ENCODE assay signal across 13 cellular contexts in genomic region chr7:28181921-28182517, GRCh38. TPM values are rescaled to one million over a fixed set of nuclear protein-coding genes. Genes with fewer than 3 reads are reported as not detected.
DNase-seq lines count a peak whose midpoint lies in the region; ATAC-seq and TF ChIP-seq lines count a peak whose summit lies in the region.
"Had no signal": no experiment of that assay in that cellular context is flagged by ENCODE, and none has a peak within 500 bp of the region (broad histone marks: within the 10 kb centered on the region; RNA-seq: fewer than 3 reads in every experiment).

No MANE protein-coding gene starts in this region.

- no peaks in the 10 kb centered on the region for H3K36me3 Mint-ChIP-seq in activated CD4-positive, alpha-beta T cell treated with anti-CD3 and anti-CD28 coated beads, Interleukin-2, amount 10 ng/mL, durations not matched to agents 24 days and 14 days (ENCODE audit: low read depth)
- H3K36me3 Mint-ChIP-seq in activated CD4-positive, alpha-beta T cell treated with anti-CD3 and anti-CD28 coated beads for 36 hours (ENCODE audit: low read depth) = no peaks in the 10 kb centered on the region
- H3K36me3 Mint-ChIP-seq in T-helper 17 cell (ENCODE audit: low read depth) = no peaks in the 10 kb centered on the region
- no peaks in the 10 kb centered on the region for H3K36me3 Mint-ChIP-seq in osteocyte (ENCODE audit: unreplicated experiment)

- no peaks in the 10 kb centered on the region for H3K9me3 ChIP-seq in T-helper 17 cell (ENCODE audit: control insufficient read depth, low read length, poor library complexity, severe bottlenecking)
- H3K9me3 ChIP-seq in mesenchymal stem cell (ENCODE audit: control insufficient read depth, low read length) = no peaks in the 10 kb centered on the region
- H3K9me3 ChIP-seq: upper lobe of left lung had no signal

- no peaks in the 10 kb centered on the region for H3K27me3 ChIP-seq in mesenchymal stem cell (ENCODE audit: control insufficient read depth in 1 of 2, insufficient read depth in 1 of 2, low read length in 2 of 2)
- H3K27me3 ChIP-seq: upper lobe of left lung had no signal

- H3K4me1 ChIP-seq in mesenchymal stem cell (ENCODE audit: control insufficient read depth, insufficient read depth, low read depth, low read length) = peaks cover 6% of the 10 kb centered on the region

- no peaks in the 10 kb centered on the region for H3K9me3 Mint-ChIP-seq in activated CD4-positive, alpha-beta T cell treated with anti-CD3 and anti-CD28 coated beads, Interleukin-2, amount 10 ng/mL, durations not matched to agents 24 days and 14 days
- no peaks in the 10 kb centered on the region for H3K9me3 Mint-ChIP-seq in activated CD4-positive, alpha-beta T cell treated with anti-CD3 and anti-CD28 coated beads for 36 hours (ENCODE audit: low read depth)
- no peaks in the 10 kb centered on the region for H3K9me3 Mint-ChIP-seq in osteocyte (ENCODE audit: unreplicated experiment)

- no peak overlapping the region for H4K91ac ChIP-seq in mesenchymal stem cell (ENCODE audit: low read length)

- WGBS in mesenchymal stem cell = 100% methylated on average over 2 of the region's 3 CpGs

- no peak overlapping the region for H3K27ac ChIP-seq in mesenchymal stem cell (ENCODE audit: low read length, poor library complexity, severe bottlenecking)
- H3K27ac ChIP-seq: upper lobe of left lung had no signal

- no peak overlapping the region for H3K4me3 ChIP-seq in mesenchymal stem cell (ENCODE audit: insufficient read depth in 1 of 2, low read depth in 1 of 2, low read length in 2 of 2)
- H3K4me3 ChIP-seq: GM12878, upper lobe of left lung had no signal

- no peak overlapping the region for H2BK15ac ChIP-seq in mesenchymal stem cell (ENCODE audit: low read depth, poor library complexity, severe bottlenecking)

- H2BK12ac ChIP-seq in mesenchymal stem cell (ENCODE audit: low read length in 2 of 2) = no peak overlapping the region

- H3K36me3 ChIP-seq in mesenchymal stem cell (ENCODE audit: control insufficient read depth in 1 of 2, insufficient read depth in 2 of 2, low read depth in 1 of 2, low read length in 2 of 2) = no peaks in the 10 kb centered on the region
- H3K36me3 ChIP-seq: upper lobe of left lung had no signal

- H2AK5ac ChIP-seq in mesenchymal stem cell (ENCODE audit: low read length, severe bottlenecking) = peak overlapping the region; percentile 31

- TF ChIP-seq CTCF in osteocyte (IDR thresholded peaks at IDR 0.05) = no peak

- ATAC-seq in activated CD4-positive, alpha-beta T cell treated with anti-CD3 and anti-CD28 coated beads for 36 hours = no peak
- no peak for ATAC-seq in T-helper 17 cell
- ATAC-seq in GM21576 (IDR thresholded peaks at IDR 0.05; ENCODE audit: unreplicated experiment) = no peak
- ATAC-seq: GM12878 had no signal

- no peak overlapping the region for H2AFZ ChIP-seq in mesenchymal stem cell (ENCODE audit: low read depth, low read length)

- H3K14ac ChIP-seq in mesenchymal stem cell (ENCODE audit: low read length in 2 of 2) = no peak overlapping the region

- no peak overlapping the region for H2BK120ac ChIP-seq in mesenchymal stem cell (ENCODE audit: low read depth, low read length)

- H4K8ac ChIP-seq in mesenchymal stem cell (ENCODE audit: low read length) = no peak overlapping the region

- H3K4ac ChIP-seq in mesenchymal stem cell (ENCODE audit: low read depth in 1 of 2, low read length in 2 of 2) = no peak overlapping the region

- H3K27ac Mint-ChIP-seq in activated CD4-positive, alpha-beta T cell treated with anti-CD3 and anti-CD28 coated beads, Interleukin-2, amount 10 ng/mL, durations not matched to agents 24 days and 14 days = no peak overlapping the region
- H3K27ac Mint-ChIP-seq in activated CD4-positive, alpha-beta T cell treated with anti-CD3 and anti-CD28 coated beads for 36 hours = no peak overlapping the region
- H3K27ac Mint-ChIP-seq in T-helper 17 cell (no peak overlapping the region), osteocyte (ENCODE audit: unreplicated experiment) (no peak overlapping the region)

- peaks cover 12% of the 10 kb centered on the region for H3K4me1 Mint-ChIP-seq in activated CD4-positive, alpha-beta T cell treated with anti-CD3 and anti-CD28 coated beads, Interleukin-2, amount 10 ng/mL, durations not matched to agents 24 days and 14 days
- peaks cover 18% of the 10 kb centered on the region for H3K4me1 Mint-ChIP-seq in activated CD4-positive, alpha-beta T cell treated with anti-CD3 and anti-CD28 coated beads for 36 hours
- peaks cover 14% of the 10 kb centered on the region for H3K4me1 Mint-ChIP-seq in T-helper 17 cell
- peaks cover 9% of the 10 kb centered on the region for H3K4me1 Mint-ChIP-seq in osteocyte (ENCODE audit: unreplicated experiment)

- no peak overlapping the region for H3K23ac ChIP-seq in mesenchymal stem cell (ENCODE audit: low read length in 2 of 2)

- CTCF ChIA-PET in activated CD4-positive, alpha-beta T cell treated with anti-CD3 and anti-CD28 coated beads for 36 hours (lab: Charles Lee) = interaction anchor here (0.9 to 1.0 kb wide), 2 partner anchors 12 to 15 kb away, joined by 3 read pairs; no protein-coding TSS in a partner anchor

- H3K9ac ChIP-seq in mesenchymal stem cell (ENCODE audit: low read length) = no peak overlapping the region

- peaks cover 54% of the 10 kb centered on the region for H3K27me3 Mint-ChIP-seq in activated CD4-positive, alpha-beta T cell treated with anti-CD3 and anti-CD28 coated beads, Interleukin-2, amount 10 ng/mL, durations not matched to agents 24 days and 14 days
- peaks cover 11% of the 10 kb centered on the region for H3K27me3 Mint-ChIP-seq in activated CD4-positive, alpha-beta T cell treated with anti-CD3 and anti-CD28 coated beads for 36 hours
- H3K27me3 Mint-ChIP-seq in T-helper 17 cell (no peaks in the 10 kb centered on the region), osteocyte (ENCODE audit: unreplicated experiment) (no peaks in the 10 kb centered on the region)

- H2BK5ac ChIP-seq in mesenchymal stem cell (ENCODE audit: low read depth, low read length, poor library complexity, severe bottlenecking) = no peak overlapping the region

- intact Hi-C loops in activated CD4-positive, alpha-beta T cell treated with anti-CD3 and anti-CD28 coated beads, Interleukin-2, amount 10 ng/mL, durations not matched to agents 24 days and 14 days (cut with micrococcal nuclease) = no loop called here
- intact Hi-C loops in activated CD4-positive, alpha-beta T cell treated with anti-CD3 and anti-CD28 coated beads for 36 hours (cut with DNase I, micrococcal nuclease) = loop anchor here in 1 of 2 experiments (2.0 kb wide), 1 partner anchor 25 kb away; no protein-coding TSS in a partner anchor

- peak overlapping the region; percentile 14 for H3K4me3 Mint-ChIP-seq in activated CD4-positive, alpha-beta T cell treated with anti-CD3 and anti-CD28 coated beads, Interleukin-2, amount 10 ng/mL, durations not matched to agents 24 days and 14 days
- no peak overlapping the region for H3K4me3 Mint-ChIP-seq in activated CD4-positive, alpha-beta T cell treated with anti-CD3 and anti-CD28 coated beads for 36 hours
- peak overlapping the region; percentile 96 for H3K4me3 Mint-ChIP-seq in T-helper 17 cell
- no peak overlapping the region for H3K4me3 Mint-ChIP-seq in osteocyte (ENCODE audit: unreplicated experiment)

- DNase-seq in activated CD4-positive, alpha-beta T cell treated with anti-CD3 and anti-CD28 coated beads, Interleukin-2, amount 10 ng/mL, durations not matched to agents 24 days and 14 days = no peak
- DNase-seq in activated CD4-positive, alpha-beta T cell treated with anti-CD3 and anti-CD28 coated beads for 36 hours = no peak
- DNase-seq in T-helper 17 cell = no peak
- DNase-seq in mesenchymal stem cell = no peak
- DNase-seq in superior temporal gyrus (ENCODE audit: extremely low spot score) = peak; percentile 56
- no peak for DNase-seq in osteocyte (ENCODE audit: extremely low spot score, unreplicated experiment)
- no peak for DNase-seq in NCI-H2227 treated with DMSO at 0.1 percent for 48 hours (lab: John Stamatoyannopoulos, UW)
- DNase-seq: DMS79 treated with DMSO at 0.1 percent for 48 hours, MV-4-11, NCI-H345, upper lobe of left lung had no signal

- POLR2A ChIA-PET in activated CD4-positive, alpha-beta T cell treated with anti-CD3 and anti-CD28 coated beads for 36 hours (lab: Charles Lee) = no interaction called here

- H3K79me1 ChIP-seq in mesenchymal stem cell (replicated peaks; ENCODE audit: low read length, poor library complexity, severe bottlenecking) = no peaks in the 10 kb centered on the region

- no peak overlapping the region for H3K18ac ChIP-seq in mesenchymal stem cell (ENCODE audit: low read depth in 1 of 2, low read length in 2 of 2)

- H3K4me2 ChIP-seq in mesenchymal stem cell (ENCODE audit: low read length, poor library complexity, severe bottlenecking) = no peak overlapping the region

RNA-seq across cellular contexts. Expression of gene JAZF1, which starts 1.4 kb away (rescaled TPM):
- total RNA-seq in activated CD4-positive, alpha-beta T cell treated with anti-CD3 and anti-CD28 coated beads, Interleukin-2, amount 10 ng/mL, durations not matched to agents 24 days and 14 days = 4.2 and 4.4 TPM in 2 replicates
- 1 to 10 TPM; 5.2 to 6.9 TPM for total RNA-seq in activated CD4-positive, alpha-beta T cell treated with anti-CD3 and anti-CD28 coated beads for 36 hours
- 10 to 100 TPM; 12.4 to 13.4 TPM for total RNA-seq in T-helper 17 cell
- polyA plus RNA-seq in mesenchymal stem cell (2013, experiment 1 of 2) = 17.2 TPM
- polyA plus RNA-seq in mesenchymal stem cell (2013, experiment 2 of 2) = 18.4 TPM
- total RNA-seq in osteocyte = 17.2 and 19.8 TPM in 2 replicates

Comparison
In these comparisons a context has a peak if more than half of its experiments do, and no peak if none do; other contexts are left out.
1. H3K4me3 Mint-ChIP-seq: peak in activated CD4-positive, alpha-beta T cell treated with anti-CD3 and anti-CD28 coated beads, Interleukin-2, amount 10 ng/mL, durations not matched to agents 24 days and 14 days (single experiment) and T-helper 17 cell (single experiment); none in activated CD4-positive, alpha-beta T cell treated with anti-CD3 and anti-CD28 coated beads for 36 hours (single experiment) and osteocyte (single experiment).